16 cellular contexts compared by ENCODE assay signal in genomic region chr14:93072659-93073365, GRCh38. TPM values are rescaled to one million over a fixed set of nuclear protein-coding genes. Genes with fewer than 3 reads are reported as not detected.
DNase-seq lines count a peak whose midpoint lies in the region; TF ChIP-seq lines count a peak whose summit lies in the region.
"Had no signal": no experiment of that assay in that cellular context is flagged by ENCODE, and none has a peak within 500 bp of the region (broad histone marks: within the 10 kb centered on the region; RNA-seq: fewer than 3 reads in every experiment).

No MANE protein-coding gene starts in this region.

- H2AFZ ChIP-seq in trophoblast cell (ENCODE audit: insufficient read depth, low read length, poor library complexity) (no peak overlapping the region), neuronal stem cell (ENCODE audit: low read length) (no peak overlapping the region)

- no peak overlapping the region for H2BK5ac ChIP-seq in trophoblast cell (ENCODE audit: low read depth, low read length, poor library complexity)
- no peak overlapping the region for H2BK5ac ChIP-seq in neuronal stem cell (ENCODE audit: low read length)

- H3K4me1 ChIP-seq in trophoblast cell (ENCODE audit: control insufficient read depth in 1 of 2, insufficient read depth in 2 of 2, low read length in 2 of 2) (peaks cover 7 to 8% of the 10 kb centered on the region in 2 experiments), neuronal stem cell (ENCODE audit: control insufficient read depth in 2 of 2, insufficient read depth in 1 of 2, low read depth in 1 of 2, low read length in 2 of 2) (no peaks in the 10 kb centered on the region)

- no peak overlapping the region for H3K27ac ChIP-seq in trophoblast cell (ENCODE audit: low read depth, low read length)
- H3K27ac ChIP-seq in neuronal stem cell (replicated peaks; ENCODE audit: low read length), result no peak overlapping the region

- H3K79me2 ChIP-seq in trophoblast cell (ENCODE audit: control insufficient read depth, insufficient read depth, low read length, poor library complexity), result no peaks in the 10 kb centered on the region

- H3K9me3 ChIP-seq in trophoblast cell (ENCODE audit: insufficient read depth, low read depth, low read length), result no peaks in the 10 kb centered on the region
- no peaks in the 10 kb centered on the region for H3K9me3 ChIP-seq in neuronal stem cell (replicated peaks in 1 of 2; ENCODE audit: control insufficient read depth in 2 of 2, insufficient read depth in 1 of 2, low read depth in 1 of 2, low read length in 2 of 2)
- H3K9me3 ChIP-seq: suprapubic skin had no signal

- H2BK15ac ChIP-seq in neuronal stem cell (ENCODE audit: low read length), result no peak overlapping the region

- H3K18ac ChIP-seq in trophoblast cell (ENCODE audit: low read length) (no peak overlapping the region), neuronal stem cell (ENCODE audit: low read length) (no peak overlapping the region)

- peaks cover 25 to 28% of the 10 kb centered on the region in 2 donors for H3K36me3 Mint-ChIP-seq in CD14-positive monocyte
- H3K36me3 Mint-ChIP-seq in IgD-negative memory B cell, result peaks cover 5% of the 10 kb centered on the region
- H3K36me3 Mint-ChIP-seq in endothelial cell (ENCODE audit: low read depth, unreplicated experiment), result peaks cover 3% of the 10 kb centered on the region

- H3K79me1 ChIP-seq in trophoblast cell (ENCODE audit: low read length), result no peaks in the 10 kb centered on the region
- peaks cover 2% of the 10 kb centered on the region for H3K79me1 ChIP-seq in neuronal stem cell (ENCODE audit: low read depth, low read length)

- H3K4me2 ChIP-seq in trophoblast cell (ENCODE audit: low read length) (no peak overlapping the region), neuronal stem cell (ENCODE audit: insufficient read depth, low read length, poor library complexity, severe bottlenecking) (no peak overlapping the region)

- H3K27me3 ChIP-seq in trophoblast cell (ENCODE audit: insufficient read depth, low read length), result no peaks in the 10 kb centered on the region
- peaks cover 0 to 3% (median 0%) of the 10 kb centered on the region in 3 experiments for H3K27me3 ChIP-seq in neuronal stem cell (ENCODE audit: control insufficient read depth in 3 of 3, insufficient read depth in 3 of 3, low read depth in 1 of 3, low read length in 3 of 3)
- H3K27me3 ChIP-seq: suprapubic skin had no signal

- H3K36me3 ChIP-seq in trophoblast cell (ENCODE audit: control insufficient read depth in 1 of 2, insufficient read depth in 2 of 2, low read length in 2 of 2) (no peaks in the 10 kb centered on the region), neuronal stem cell (replicated peaks in 1 of 2; ENCODE audit: control insufficient read depth in 2 of 2, insufficient read depth in 2 of 2, low read length in 2 of 2) (peaks cover 0 to 1% of the 10 kb centered on the region in 2 donors)
- H3K36me3 ChIP-seq: suprapubic skin had no signal

- H3K27ac Mint-ChIP-seq in CD14-positive monocyte (peak overlapping the region; percentile 98 to 100 (median 99)), IgD-negative memory B cell (peak overlapping the region in 2 of 3 donors; percentile 21 to 56), endothelial cell (ENCODE audit: unreplicated experiment) (peak overlapping the region; percentile 30)

- no peak overlapping the region for H4K8ac ChIP-seq in trophoblast cell (ENCODE audit: low read depth, low read length)
- no peak overlapping the region for H4K8ac ChIP-seq in neuronal stem cell (ENCODE audit: low read depth, low read length)

- TF ChIP-seq CTCF in CD14-positive monocyte (IDR thresholded peaks at IDR 0.05) (no peak), endothelial cell (IDR thresholded peaks at IDR 0.05; ENCODE audit: unreplicated experiment) (no peak)

- H3K9me3 Mint-ChIP-seq in CD14-positive monocyte, result peaks cover 0 to 2% (median 0%) of the 10 kb centered on the region in 7 donors
- H3K9me3 Mint-ChIP-seq in IgD-negative memory B cell, result no peaks in the 10 kb centered on the region
- H3K9me3 Mint-ChIP-seq in endothelial cell (ENCODE audit: unreplicated experiment), result no peaks in the 10 kb centered on the region

- no peak overlapping the region for H3K14ac ChIP-seq in trophoblast cell (ENCODE audit: low read length)
- no peak overlapping the region for H3K14ac ChIP-seq in neuronal stem cell (ENCODE audit: low read length)

- DNase-seq in CD14-positive monocyte (ENCODE audit: low spot score) (no peak), endothelial cell (ENCODE audit: low spot score) (no peak), trophoblast cell (peak; percentile 41 to 65), mesenteric fat pad (ENCODE audit: low spot score) (no peak), ecto neural progenitor cell (ENCODE audit: low spot score) (no peak), neuronal stem cell (ENCODE audit: low spot score) (no peak), cerebellar nuclear complex (lab: John Stamatoyannopoulos, UW) (no peak)
- DNase-seq: activated T-cell treated with anti-CD3 and anti-CD28 coated beads, Interleukin-2, amount 50 U/mL, for 48 hours; aorta; cortex of kidney; DND-41; KG1; NCI-H1436; PC-3 had no signal

- H3K4me3 ChIP-seq in trophoblast cell (ENCODE audit: low read depth, low read length) (no peak overlapping the region), neuronal stem cell (ENCODE audit: low read length in 2 of 2) (no peak overlapping the region)
- H3K4me3 ChIP-seq: suprapubic skin had no signal

- H4K91ac ChIP-seq in trophoblast cell (ENCODE audit: low read depth, low read length) (no peak overlapping the region), neuronal stem cell (ENCODE audit: low read depth, low read length, poor library complexity) (no peak overlapping the region)

- H2BK120ac ChIP-seq in trophoblast cell (ENCODE audit: insufficient read depth, low read length, poor library complexity) (no peak overlapping the region), neuronal stem cell (ENCODE audit: low read depth, low read length) (no peak overlapping the region)

- H3K4ac ChIP-seq in trophoblast cell (ENCODE audit: low read depth, low read length), result no peak overlapping the region
- H3K4ac ChIP-seq in neuronal stem cell (ENCODE audit: low read length), result no peak overlapping the region

- H3K9ac ChIP-seq in trophoblast cell (ENCODE audit: low read length) (no peak overlapping the region), neuronal stem cell (ENCODE audit: low read depth, low read length, poor library complexity) (no peak overlapping the region)

- H3K27me3 Mint-ChIP-seq in CD14-positive monocyte (ENCODE audit: low read depth in 3 of 3) (peaks cover 0 to 4% (median 0%) of the 10 kb centered on the region in 3 donors), IgD-negative memory B cell (no peaks in the 10 kb centered on the region), endothelial cell (ENCODE audit: unreplicated experiment) (peaks cover 1% of the 10 kb centered on the region)

- intact Hi-C loops in CD14-positive monocyte (cut with micrococcal nuclease), result loop anchor here (5.0 kb wide), 2 partner anchors 34 to 41 kb away; no protein-coding TSS in a partner anchor

- H3K4me3 Mint-ChIP-seq in CD14-positive monocyte (peak overlapping the region; percentile 49 to 87), IgD-negative memory B cell (peak overlapping the region in 3 of 4 donors; percentile 21 to 93 (median 87)), endothelial cell (ENCODE audit: unreplicated experiment) (no peak overlapping the region)

- H4K12ac ChIP-seq in trophoblast cell (ENCODE audit: low read depth, low read length), result no peak overlapping the region

- H3K23ac ChIP-seq in trophoblast cell (ENCODE audit: low read length), result no peak overlapping the region
- no peak overlapping the region for H3K23ac ChIP-seq in neuronal stem cell (ENCODE audit: low read depth, low read length, poor library complexity)

- no peak overlapping the region for H2AK5ac ChIP-seq in trophoblast cell (ENCODE audit: low read length)
- no peak overlapping the region for H2AK5ac ChIP-seq in neuronal stem cell (ENCODE audit: low read depth, low read length)

- H3K4me1 Mint-ChIP-seq in CD14-positive monocyte (peaks cover 74% of the 10 kb centered on the region), IgD-negative memory B cell (peaks cover 27 to 39% (median 38%) of the 10 kb centered on the region in 3 donors), endothelial cell (ENCODE audit: unreplicated experiment) (peaks cover 26% of the 10 kb centered on the region)

- H2BK12ac ChIP-seq in trophoblast cell (ENCODE audit: low read length), result no peak overlapping the region
- H2BK12ac ChIP-seq in neuronal stem cell (ENCODE audit: low read length), result no peak overlapping the region

- WGBS in trophoblast cell (ENCODE audit: extremely low coverage, insufficient coverage, insufficient read length), result no CpG with 5 or more reads among the region's 12 CpGs
- no CpG with 5 or more reads among the region's 12 CpGs for WGBS in neuronal stem cell (ENCODE audit: extremely low coverage in 2 of 2, insufficient read length in 2 of 2, insufficient replicate concordance in 1 of 2), 2 donors

RNA-seq across cellular contexts. Expression of gene ITPK1, which starts 42.9 kb away (rescaled TPM):
- 10 to 100 TPM; 57.1 to 63.0 TPM for polyA plus RNA-seq in CD14-positive monocyte
- polyA plus RNA-seq in IgD-negative memory B cell, result 43.1 TPM
- 39.2 TPM for total RNA-seq in endothelial cell (ENCODE audit: unreplicated experiment)
- polyA plus RNA-seq in trophoblast cell (2013), result 14.2 and 14.7 TPM in 2 replicates
- 267 TPM for total RNA-seq in mesenteric fat pad
- polyA plus RNA-seq in neuronal stem cell (2013, experiment 1 of 2), result 22.2 TPM
- polyA plus RNA-seq in neuronal stem cell (2013, experiment 2 of 2), result 24.0 TPM

Comparison
In these comparisons a context has a peak if more than half of its experiments do, and no peak if none do; other contexts are left out.
1. DNase-seq: peak in trophoblast cell (2 of 2); none in CD14-positive monocyte (single experiment), endothelial cell (single experiment), mesenteric fat pad (single experiment), ecto neural progenitor cell (single experiment), neuronal stem cell (single experiment) and cerebellar nuclear complex (0 of 2).
2. H3K27ac Mint-ChIP-seq: peak in every context shown above with its lines; median percentile 99 in CD14-positive monocyte; 38 in IgD-negative memory B cell; 30 in endothelial cell.